8 cellular contexts compared by ENCODE assay signal in genomic region chr3:134364061-134364935, GRCh38. TPM values are rescaled to one million over a fixed set of nuclear protein-coding genes. Genes with fewer than 3 reads are reported as not detected.
DNase-seq lines count a peak whose midpoint lies in the region; ATAC-seq, FAIRE-seq and TF ChIP-seq lines count a peak whose summit lies in the region.

No MANE protein-coding gene starts in this region.

- TF ChIP-seq POLR2A in heart left ventricle (IDR thresholded peaks at IDR 0.05) = no peak
- TF ChIP-seq POLR2A in ovary (IDR thresholded peaks at IDR 0.05) = no peak

- peak; percentile 63 for FAIRE-seq in astrocyte (lab: Jason Lieb, UNC)

- H3K4me2 ChIP-seq in astrocyte (ENCODE audit: low read length) = peak overlapping the region; percentile 79

- H3K4me3 Mint-ChIP-seq in astrocyte (ENCODE audit: unreplicated experiment) = peak overlapping the region; percentile 70

- 0 to 1% (median 1%) methylated on average over 35 to 37 of the region's 37 CpGs for WGBS in heart left ventricle, 4 donors
- 0 to 1% (median 1%) methylated on average over 27 to 37 of the region's 37 CpGs for WGBS in ovary, 3 donors

- peak overlapping the region; percentile 79 for H3K27ac Mint-ChIP-seq in astrocyte (ENCODE audit: unreplicated experiment)

- ATAC-seq in heart left ventricle = peak; percentile 88 to 89 (median 89)
- ATAC-seq in GM21390 (IDR thresholded peaks at IDR 0.05; ENCODE audit: unreplicated experiment) = no peak

- H3K4me3 ChIP-seq in astrocyte (ENCODE audit: insufficient read depth, low read depth, low read length) (peak overlapping the region; percentile 15), heart left ventricle (peak overlapping the region in 10 of 12 donors; percentile 10 to 49 (median 35)), ovary (peak overlapping the region; percentile 26)

- intact Hi-C loops in heart left ventricle (cut with DNase I) (loop anchor here in 1 of 10 donors (1.0 to 2.0 kb wide), 2 partner anchors 10 to 51 kb away; partner anchors contain the start of gene AMOTL2), ovary (cut with DNase I) (loop anchor here in 1 of 4 donors (10.0 kb wide), 1 partner anchor 101 kb away; no protein-coding TSS in a partner anchor)

- no peaks in the 10 kb centered on the region for H3K9me3 Mint-ChIP-seq in astrocyte (ENCODE audit: unreplicated experiment)

- H3K27ac ChIP-seq in astrocyte (ENCODE audit: low read depth, low read length) = peak overlapping the region; percentile 90
- H3K27ac ChIP-seq in heart left ventricle = peak overlapping the region; percentile 75 to 100 (median 98)
- H3K27ac ChIP-seq in ovary = peak overlapping the region; percentile 51 to 72

- DNase-seq in NCI-H187 (lab: John Stamatoyannopoulos, UW) (peak; percentile 38 to 49), NCI-H187 treated with DMSO at 0.1 percent for 48 hours (lab: John Stamatoyannopoulos, UW) (no peak), NCI-H226 (peak; percentile 95), astrocyte (ENCODE audit: low read depth) (peak; percentile 93), heart left ventricle (peak; percentile 94 to 97 (median 94)), ovary (peak; percentile 92 to 97 (median 94))
- no peak for DNase-seq in effector CD8-positive, alpha-beta T cell (lab: John Stamatoyannopoulos, UW)

- no peak for TF ChIP-seq CTCF in astrocyte (IDR thresholded peaks at IDR 0.05; ENCODE audit: insufficient read depth, low read depth, low read length)
- no peak for TF ChIP-seq CTCF in heart left ventricle (IDR thresholded peaks at IDR 0.05)
- no peak for TF ChIP-seq CTCF in ovary (IDR thresholded peaks at IDR 0.05)

- no peaks in the 10 kb centered on the region for H3K27me3 Mint-ChIP-seq in astrocyte (ENCODE audit: low read depth, unreplicated experiment)

- H3K79me2 ChIP-seq in astrocyte (ENCODE audit: insufficient read depth, low read length) = peaks cover 69% of the 10 kb centered on the region

- TF ChIP-seq EP300 in ovary (IDR thresholded peaks at IDR 0.05) = no peak

- H3K36me3 Mint-ChIP-seq in astrocyte (ENCODE audit: low read depth, unreplicated experiment) = peaks cover 40% of the 10 kb centered on the region

- H3K9me3 ChIP-seq in astrocyte (ENCODE audit: insufficient read depth, low read depth, low read length) (no peaks in the 10 kb centered on the region), heart left ventricle (no peaks in the 10 kb centered on the region), ovary (no peaks in the 10 kb centered on the region)

- H2AFZ ChIP-seq in astrocyte (ENCODE audit: low read depth, low read length) = no peak overlapping the region

- peaks cover 83% of the 10 kb centered on the region for H3K4me1 ChIP-seq in astrocyte (ENCODE audit: insufficient read depth, low read length)
- peaks cover 34 to 100% (median 96%) of the 10 kb centered on the region in 12 donors for H3K4me1 ChIP-seq in heart left ventricle
- H3K4me1 ChIP-seq in ovary (ENCODE audit: insufficient read depth) = peaks cover 28% of the 10 kb centered on the region

- H3K36me3 ChIP-seq in astrocyte (ENCODE audit: insufficient read depth, low read length) (peaks cover 82% of the 10 kb centered on the region), heart left ventricle (peaks cover 4 to 94% (median 81%) of the 10 kb centered on the region in 9 donors), ovary (no peaks in the 10 kb centered on the region)

- H3K9ac ChIP-seq in astrocyte (ENCODE audit: low read length) = peak overlapping the region; percentile 81

- H4K20me1 ChIP-seq in astrocyte (ENCODE audit: insufficient read depth, low read length) = peaks cover 91% of the 10 kb centered on the region

- H3K27me3 ChIP-seq in astrocyte (ENCODE audit: insufficient read depth, low read length) (no peaks in the 10 kb centered on the region), heart left ventricle (no peaks in the 10 kb centered on the region), ovary (no peaks in the 10 kb centered on the region)

- H3K4me1 Mint-ChIP-seq in astrocyte (ENCODE audit: low read depth, unreplicated experiment) = peaks cover 48% of the 10 kb centered on the region

RNA-seq across cellular contexts. Expression of gene AMOTL2, which starts 9.9 kb away (rescaled TPM):
- total RNA-seq in astrocyte (150 and 197 TPM in 2 replicates), heart left ventricle (100 to 1,000 TPM in 1 of 9 donors, 10 to 100 TPM in 8; 26.0 to 109 (median 50.0) TPM), ovary (10 to 100 TPM; 20.5 to 60.4 (median 44.8) TPM)
- polyA plus RNA-seq in heart left ventricle (10 to 100 TPM; 19.0 to 36.4 TPM), ovary (10 to 100 TPM; 28.7 to 32.9 TPM)

Comparison
In these comparisons a context has a peak if more than half of its experiments do, and no peak if none do; other contexts are left out.
1. DNase-seq: peak in NCI-H187 (2 of 2), NCI-H226 (single experiment), astrocyte (single experiment), heart left ventricle (5 of 5) and ovary (5 of 5); none in NCI-H187 treated with DMSO at 0.1 percent for 48 hours (single experiment) and effector CD8-positive, alpha-beta T cell (single experiment).
2. Peak in every context shown above with its lines, with median percentiles within 50 percentile points of each other: H3K27ac ChIP-seq and H3K4me3 ChIP-seq.